ENCODE assay signal across 2 cellular contexts in genomic region chr12:62899568-62900390, GRCh38.
A peak's percentile ranks its signal among the peaks of the same experiment; 100 is the strongest.
TF ChIP-seq lines count a peak whose summit lies in the region.

No MANE protein-coding gene starts in this region.

TF ChIP-seq in K562, 482 proteins besides CTCF, POLR2A, EP300 and RAD21:
- TF ChIP-seq CEBPB (tag; IDR thresholded peaks at IDR 0.05): 0 out of 2 replicates have a peak, but pooled peaks have one; percentile 45
- TF ChIP-seq KDM1A (IDR thresholded peaks at IDR 0.05): no peak

TF ChIP-seq in HepG2, 621 proteins besides CTCF, POLR2A, EP300 and RAD21 (continues in another document):
- TF ChIP-seq, protein P1, sequence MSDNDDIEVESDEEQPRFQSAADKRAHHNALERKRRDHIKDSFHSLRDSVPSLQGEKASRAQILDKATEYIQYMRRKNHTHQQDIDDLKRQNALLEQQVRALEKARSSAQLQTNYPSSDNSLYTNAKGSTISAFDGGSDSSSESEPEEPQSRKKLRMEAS (IDR thresholded peaks at IDR 0.05): 0 out of 2 replicates have a peak, but pooled peaks have one; percentile 13
- TF ChIP-seq NPAS2 (CRISPR knock-in tag; IDR thresholded peaks at IDR 0.05; ENCODE audit: borderline replicate concordance) (no peak), ZIK1 (CRISPR knock-in tag; IDR thresholded peaks at IDR 0.05; ENCODE audit: borderline replicate concordance, low read depth) (no peak), HNRNPH1 (optimal IDR thresholded peaks at IDR 0.05; ENCODE audit: low read depth, low read length) (no peak), NCOR1 (IDR thresholded peaks at IDR 0.05; ENCODE audit: borderline replicate concordance, low read length) (peak; percentile 27; the same call in 1 of the 2 replicates), MED13 (CRISPR knock-in tag; IDR thresholded peaks at IDR 0.05) (no peak), MXI1 (IDR thresholded peaks at IDR 0.05; ENCODE audit: borderline replicate concordance, low read depth, low read length) (no peak), U2AF2 (IDR thresholded peaks at IDR 0.05; ENCODE audit: low read depth, low read length) (no peak), TOE1 (CRISPR knock-in tag; IDR thresholded peaks at IDR 0.05) (no peak), CAMTA2 (CRISPR knock-in tag; IDR thresholded peaks at IDR 0.05; ENCODE audit: borderline replicate concordance) (no peak), NFYC (CRISPR knock-in tag; IDR thresholded peaks at IDR 0.05) (no peak), DBP (CRISPR knock-in tag; IDR thresholded peaks at IDR 0.05; ENCODE audit: not compliant biosample characterization) (no peak), PHB2 (IDR thresholded peaks at IDR 0.05; ENCODE audit: partially characterized antibody) (no peak), NFKBIZ (CRISPR knock-in tag; IDR thresholded peaks at IDR 0.05) (no peak), WIZ (CRISPR knock-in tag; IDR thresholded peaks at IDR 0.05) (no peak), NBN (conservative IDR thresholded peaks at IDR 0.05) (no peak), LRRFIP1 (CRISPR knock-in tag; conservative IDR thresholded peaks at IDR 0.05) (no peak), ERF (CRISPR knock-in tag; IDR thresholded peaks at IDR 0.05) (peak; percentile 19; the same call in 1 of the 2 replicates), RBM22 (optimal IDR thresholded peaks at IDR 0.05; ENCODE audit: low read length) (peak; percentile 21), HOMEZ (CRISPR knock-in tag; IDR thresholded peaks at IDR 0.05; ENCODE audit: low read depth) (0 out of 2 replicates have a peak, but pooled peaks have one; percentile 19), GATAD2A (CRISPR knock-in tag; IDR thresholded peaks at IDR 0.05) (peak; percentile 31; the same call in 1 of the 2 replicates), TBX2 (CRISPR knock-in tag; IDR thresholded peaks at IDR 0.05; ENCODE audit: borderline replicate concordance) (no peak), SAP130 (CRISPR knock-in tag; IDR thresholded peaks at IDR 0.05; ENCODE audit: low read depth) (no peak), CEBPG (CRISPR knock-in tag; IDR thresholded peaks at IDR 0.05) (peak; percentile 52), KAT8 (CRISPR knock-in tag; IDR thresholded peaks at IDR 0.05) (no peak), YEATS4 (CRISPR knock-in tag; IDR thresholded peaks at IDR 0.05; ENCODE audit: borderline replicate concordance) (0 out of 2 replicates have a peak, but pooled peaks have one; percentile 28), MZF1 (CRISPR knock-in tag; IDR thresholded peaks at IDR 0.05; ENCODE audit: borderline replicate concordance) (no peak), MYC (CRISPR knock-in tag; IDR thresholded peaks at IDR 0.05; ENCODE audit: borderline replicate concordance) (no peak), ZNF512 (CRISPR knock-in tag; IDR thresholded peaks at IDR 0.05) (no peak), STAT5B (CRISPR knock-in tag; IDR thresholded peaks at IDR 0.05) (no peak), GTF2F1 (IDR thresholded peaks at IDR 0.05; ENCODE audit: low read length) (no peak), HOXD1 (CRISPR knock-in tag; IDR thresholded peaks at IDR 0.05) (no peak), ZNF788 (CRISPR knock-in tag; IDR thresholded peaks at IDR 0.05; ENCODE audit: borderline replicate concordance) (no peak), ZBTB38 (CRISPR knock-in tag; IDR thresholded peaks at IDR 0.05) (no peak), RBM39 (IDR thresholded peaks at IDR 0.05; ENCODE audit: low read depth, low read length, poor library complexity, severe bottlenecking) (no peak), NCOA5 (CRISPR knock-in tag; IDR thresholded peaks at IDR 0.05) (no peak), SOX13 (IDR thresholded peaks at IDR 0.05) (no peak), SOX13 (CRISPR knock-in tag; conservative IDR thresholded peaks at IDR 0.05 in 1 of 2, IDR thresholded peaks at IDR 0.05 in 1 of 2) (peak in 1 of 2 experiments; percentile 29; a peak in 1 of 4 replicates), FOSL2 (CRISPR knock-in tag; IDR thresholded peaks at IDR 0.05) (0 out of 2 replicates have a peak, but pooled peaks have one; percentile 9), BCL6 (CRISPR knock-in tag; IDR thresholded peaks at IDR 0.05) (peak; percentile 21; the same call in 1 of the 2 replicates), GABPA (IDR thresholded peaks at IDR 0.05; ENCODE audit: low read depth, low read length) (no peak), GABPA (CRISPR knock-in tag; IDR thresholded peaks at IDR 0.05; ENCODE audit: low read depth) (no peak), FOXA3 (CRISPR knock-in tag; IDR thresholded peaks at IDR 0.05) (peak; percentile 23; the same call in 1 of the 2 replicates), ELF3 (CRISPR knock-in tag; IDR thresholded peaks at IDR 0.05) (peak; percentile 68), ZNF776 (CRISPR knock-in tag; IDR thresholded peaks at IDR 0.05) (no peak), SP5 (CRISPR knock-in tag; IDR thresholded peaks at IDR 0.05; ENCODE audit: borderline replicate concordance, low read depth) (no peak), CHD4 (IDR thresholded peaks at IDR 0.05; ENCODE audit: borderline replicate concordance, low read length) (no peak), ZFP41 (CRISPR knock-in tag; IDR thresholded peaks at IDR 0.05; ENCODE audit: borderline replicate concordance) (no peak), MIER3 (CRISPR knock-in tag; IDR thresholded peaks at IDR 0.05; ENCODE audit: borderline replicate concordance) (no peak), ATF5 (CRISPR knock-in tag; IDR thresholded peaks at IDR 0.05; ENCODE audit: low read depth) (no peak), E2F5 (CRISPR knock-in tag; conservative IDR thresholded peaks at IDR 0.05) (no peak), SNRNP70 (IDR thresholded peaks at IDR 0.05; ENCODE audit: low read depth, low read length) (no peak), CHCHD3 (CRISPR knock-in tag; IDR thresholded peaks at IDR 0.05) (no peak)
- TF ChIP-seq, protein P2, sequence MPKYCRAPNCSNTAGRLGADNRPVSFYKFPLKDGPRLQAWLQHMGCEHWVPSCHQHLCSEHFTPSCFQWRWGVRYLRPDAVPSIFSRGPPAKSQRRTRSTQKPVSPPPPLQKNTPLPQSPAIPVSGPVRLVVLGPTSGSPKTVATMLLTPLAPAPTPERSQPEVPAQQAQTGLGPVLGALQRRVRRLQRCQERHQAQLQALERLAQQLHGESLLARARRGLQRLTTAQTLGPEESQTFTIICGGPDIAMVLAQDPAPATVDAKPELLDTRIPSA (CRISPR knock-in tag; IDR thresholded peaks at IDR 0.05; ENCODE audit: borderline replicate concordance): no peak
- TF ChIP-seq, protein P3, sequence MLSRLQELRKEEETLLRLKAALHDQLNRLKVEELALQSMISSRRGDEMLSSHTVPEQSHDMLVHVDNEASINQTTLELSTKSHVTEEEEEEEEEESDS (CRISPR knock-in tag; IDR thresholded peaks at IDR 0.05; ENCODE audit: borderline replicate concordance): no peak
- TF ChIP-seq, protein P4, sequence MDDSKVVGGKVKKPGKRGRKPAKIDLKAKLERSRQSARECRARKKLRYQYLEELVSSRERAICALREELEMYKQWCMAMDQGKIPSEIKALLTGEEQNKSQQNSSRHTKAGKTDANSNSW (CRISPR knock-in tag; IDR thresholded peaks at IDR 0.05; ENCODE audit: borderline replicate concordance): no peak
- TF ChIP-seq, protein P5, sequence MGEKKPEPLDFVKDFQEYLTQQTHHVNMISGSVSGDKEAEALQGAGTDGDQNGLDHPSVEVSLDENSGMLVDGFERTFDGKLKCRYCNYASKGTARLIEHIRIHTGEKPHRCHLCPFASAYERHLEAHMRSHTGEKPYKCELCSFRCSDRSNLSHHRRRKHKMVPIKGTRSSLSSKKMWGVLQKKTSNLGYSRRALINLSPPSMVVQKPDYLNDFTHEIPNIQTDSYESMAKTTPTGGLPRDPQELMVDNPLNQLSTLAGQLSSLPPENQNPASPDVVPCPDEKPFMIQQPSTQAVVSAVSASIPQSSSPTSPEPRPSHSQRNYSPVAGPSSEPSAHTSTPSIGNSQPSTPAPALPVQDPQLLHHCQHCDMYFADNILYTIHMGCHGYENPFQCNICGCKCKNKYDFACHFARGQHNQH (CRISPR knock-in tag; IDR thresholded peaks at IDR 0.05): 0 out of 2 replicates have a peak, but pooled peaks have one; percentile 24
- TF ChIP-seq, protein P6, sequence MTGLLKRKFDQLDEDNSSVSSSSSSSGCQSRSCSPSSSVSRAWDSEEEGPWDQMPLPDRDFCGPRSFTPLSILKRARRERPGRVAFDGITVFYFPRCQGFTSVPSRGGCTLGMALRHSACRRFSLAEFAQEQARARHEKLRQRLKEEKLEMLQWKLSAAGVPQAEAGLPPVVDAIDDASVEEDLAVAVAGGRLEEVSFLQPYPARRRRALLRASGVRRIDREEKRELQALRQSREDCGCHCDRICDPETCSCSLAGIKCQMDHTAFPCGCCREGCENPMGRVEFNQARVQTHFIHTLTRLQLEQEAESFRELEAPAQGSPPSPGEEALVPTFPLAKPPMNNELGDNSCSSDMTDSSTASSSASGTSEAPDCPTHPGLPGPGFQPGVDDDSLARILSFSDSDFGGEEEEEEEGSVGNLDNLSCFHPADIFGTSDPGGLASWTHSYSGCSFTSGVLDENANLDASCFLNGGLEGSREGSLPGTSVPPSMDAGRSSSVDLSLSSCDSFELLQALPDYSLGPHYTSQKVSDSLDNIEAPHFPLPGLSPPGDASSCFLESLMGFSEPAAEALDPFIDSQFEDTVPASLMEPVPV (CRISPR knock-in tag; IDR thresholded peaks at IDR 0.05): no peak
- TF ChIP-seq, protein P7, sequence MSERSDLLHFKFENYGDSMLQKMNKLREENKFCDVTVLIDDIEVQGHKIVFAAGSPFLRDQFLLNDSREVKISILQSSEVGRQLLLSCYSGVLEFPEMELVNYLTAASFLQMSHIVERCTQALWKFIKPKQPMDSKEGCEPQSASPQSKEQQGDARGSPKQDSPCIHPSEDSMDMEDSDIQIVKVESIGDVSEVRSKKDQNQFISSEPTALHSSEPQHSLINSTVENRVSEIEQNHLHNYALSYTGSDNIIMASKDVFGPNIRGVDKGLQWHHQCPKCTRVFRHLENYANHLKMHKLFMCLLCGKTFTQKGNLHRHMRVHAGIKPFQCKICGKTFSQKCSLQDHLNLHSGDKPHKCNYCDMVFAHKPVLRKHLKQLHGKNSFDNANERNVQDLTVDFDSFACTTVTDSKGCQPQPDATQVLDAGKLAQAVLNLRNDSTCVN (CRISPR knock-in tag; IDR thresholded peaks at IDR 0.05; ENCODE audit: borderline replicate concordance): no peak
- TF ChIP-seq, protein P8, sequence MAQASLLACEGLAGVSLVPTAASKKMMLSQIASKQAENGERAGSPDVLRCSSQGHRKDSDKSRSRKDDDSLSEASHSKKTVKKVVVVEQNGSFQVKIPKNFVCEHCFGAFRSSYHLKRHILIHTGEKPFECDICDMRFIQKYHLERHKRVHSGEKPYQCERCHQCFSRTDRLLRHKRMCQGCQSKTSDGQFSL (CRISPR knock-in tag; IDR thresholded peaks at IDR 0.05): no peak
